ENCODE assay signal across 8 cellular contexts in genomic region chr1:211829343-211830054, GRCh38. TPM values are rescaled to one million over a fixed set of nuclear protein-coding genes. Genes with fewer than 3 reads are reported as not detected.
A peak's percentile ranks its signal among the peaks of the same experiment; 100 is the strongest.
DNase-seq lines count a peak whose midpoint lies in the region; ATAC-seq and TF ChIP-seq lines count a peak whose summit lies in the region.

No MANE protein-coding gene starts in this region.

- no peak for DNase-seq in activated CD4-positive, alpha-beta T cell treated with anti-CD3 and anti-CD28 coated beads, Interleukin-2, amount 10 ng/mL, durations not matched to agents 24 days and 14 days
- no peak for DNase-seq in activated CD4-positive, alpha-beta T cell treated with anti-CD3 and anti-CD28 coated beads, Interleukin-2, amount 50 U/mL, for 48 hours
- DNase-seq in NCI-H2171 (lab: John Stamatoyannopoulos, UW) (peak; percentile 43), iPS DF 6.9 (ENCODE audit: low read depth, low spot score) (peak; percentile 39), GM13977 (ENCODE audit: low spot score) (no peak)

- H3K27me3 Mint-ChIP-seq in activated CD4-positive, alpha-beta T cell treated with anti-CD3 and anti-CD28 coated beads, Interleukin-2, amount 10 ng/mL, durations not matched to agents 24 days and 14 days: no peaks in the 10 kb centered on the region

- peak overlapping the region; percentile 78 for H3K27ac ChIP-seq in angular gyrus (ENCODE audit: low read depth, low read length)
- H3K27ac ChIP-seq in iPS DF 6.9 (ENCODE audit: low read length): no peak overlapping the region
- no peak overlapping the region for H3K27ac ChIP-seq in rectal smooth muscle tissue (ENCODE audit: low read depth, low read length)

- H3K27me3 ChIP-seq in iPS DF 6.9 (ENCODE audit: control insufficient read depth, insufficient read depth, low read length) (no peaks in the 10 kb centered on the region), rectal smooth muscle tissue (ENCODE audit: control insufficient read depth, insufficient read depth, low read length) (no peaks in the 10 kb centered on the region)

- H3K4me1 Mint-ChIP-seq in activated CD4-positive, alpha-beta T cell treated with anti-CD3 and anti-CD28 coated beads, Interleukin-2, amount 10 ng/mL, durations not matched to agents 24 days and 14 days: peaks cover 56% of the 10 kb centered on the region

- in situ Hi-C loops in GM13977 (cut with MboI; ENCODE audit: low pct_unique_long_range_greater_than_20kb, low sequenced_read_pairs, unreplicated experiment): no loop called here

- H3K4me1 ChIP-seq in iPS DF 6.9 (ENCODE audit: control insufficient read depth, insufficient read depth, low read length) (no peaks in the 10 kb centered on the region), rectal smooth muscle tissue (ENCODE audit: control insufficient read depth, insufficient read depth, low read length) (peaks cover 9% of the 10 kb centered on the region)

- intact Hi-C loops in activated CD4-positive, alpha-beta T cell treated with anti-CD3 and anti-CD28 coated beads, Interleukin-2, amount 10 ng/mL, durations not matched to agents 24 days and 14 days (cut with micrococcal nuclease): loop anchor here (1.0 to 10.0 kb wide), 6 partner anchors 131 to 502 kb away; partner anchors contain the start of genes DTL, INTS7, PPP2R5A and SLC30A1

- H3K9ac ChIP-seq in rectal smooth muscle tissue (ENCODE audit: low read length): peak overlapping the region; percentile 56

- H3K9me3 ChIP-seq in iPS DF 6.9 (ENCODE audit: control insufficient read depth, insufficient read depth, low read length): no peaks in the 10 kb centered on the region

- ATAC-seq in GM19324 (IDR thresholded peaks at IDR 0.05; ENCODE audit: low FRiP score, unreplicated experiment): no peak

- H3K36me3 Mint-ChIP-seq in activated CD4-positive, alpha-beta T cell treated with anti-CD3 and anti-CD28 coated beads, Interleukin-2, amount 10 ng/mL, durations not matched to agents 24 days and 14 days (ENCODE audit: low read depth): peaks cover 11% of the 10 kb centered on the region

- H3K9me3 Mint-ChIP-seq in activated CD4-positive, alpha-beta T cell treated with anti-CD3 and anti-CD28 coated beads, Interleukin-2, amount 10 ng/mL, durations not matched to agents 24 days and 14 days: no peaks in the 10 kb centered on the region

- H3K36me3 ChIP-seq in iPS DF 6.9 (ENCODE audit: control insufficient read depth, insufficient read depth, low read length) (no peaks in the 10 kb centered on the region), rectal smooth muscle tissue (ENCODE audit: control insufficient read depth, insufficient read depth, low read length) (no peaks in the 10 kb centered on the region)

- H3K27ac Mint-ChIP-seq in activated CD4-positive, alpha-beta T cell treated with anti-CD3 and anti-CD28 coated beads, Interleukin-2, amount 10 ng/mL, durations not matched to agents 24 days and 14 days: peak overlapping the region; percentile 88

- H3K4me3 Mint-ChIP-seq in activated CD4-positive, alpha-beta T cell treated with anti-CD3 and anti-CD28 coated beads, Interleukin-2, amount 10 ng/mL, durations not matched to agents 24 days and 14 days: peak overlapping the region; percentile 91

- H3K4me3 ChIP-seq in iPS DF 6.9 (ENCODE audit: low read length) (peak overlapping the region; percentile 71; the same call in 1 of the 2 replicates), rectal smooth muscle tissue (ENCODE audit: low read length) (peak overlapping the region; percentile 91)

- no peak for TF ChIP-seq CTCF in GM13977 (IDR thresholded peaks at IDR 0.05; ENCODE audit: extremely low read depth, insufficient read depth, missing control alignments)

- WGBS in iPS DF 6.9 (ENCODE audit: insufficient coverage, insufficient read length): no CpG with 5 or more reads among the region's 22 CpGs

RNA-seq across cellular contexts. Expression of gene LPGAT1, which starts 1.1 kb away (rescaled TPM):
- 35.6 and 42.1 TPM in 2 replicates for total RNA-seq in activated CD4-positive, alpha-beta T cell treated with anti-CD3 and anti-CD28 coated beads, Interleukin-2, amount 10 ng/mL, durations not matched to agents 24 days and 14 days

Comparison
In these comparisons a context has a peak if more than half of its experiments do, and no peak if none do; other contexts are left out.
1. DNase-seq: peak in NCI-H2171 (single experiment) and iPS DF 6.9 (single experiment); none in activated CD4-positive, alpha-beta T cell treated with anti-CD3 and anti-CD28 coated beads, Interleukin-2, amount 10 ng/mL, durations not matched to agents 24 days and 14 days (single experiment), activated CD4-positive, alpha-beta T cell treated with anti-CD3 and anti-CD28 coated beads, Interleukin-2, amount 50 U/mL, for 48 hours (0 of 2) and GM13977 (single experiment).